ENCODE assay signal across 8 cellular contexts in the genomic region with DNA sequence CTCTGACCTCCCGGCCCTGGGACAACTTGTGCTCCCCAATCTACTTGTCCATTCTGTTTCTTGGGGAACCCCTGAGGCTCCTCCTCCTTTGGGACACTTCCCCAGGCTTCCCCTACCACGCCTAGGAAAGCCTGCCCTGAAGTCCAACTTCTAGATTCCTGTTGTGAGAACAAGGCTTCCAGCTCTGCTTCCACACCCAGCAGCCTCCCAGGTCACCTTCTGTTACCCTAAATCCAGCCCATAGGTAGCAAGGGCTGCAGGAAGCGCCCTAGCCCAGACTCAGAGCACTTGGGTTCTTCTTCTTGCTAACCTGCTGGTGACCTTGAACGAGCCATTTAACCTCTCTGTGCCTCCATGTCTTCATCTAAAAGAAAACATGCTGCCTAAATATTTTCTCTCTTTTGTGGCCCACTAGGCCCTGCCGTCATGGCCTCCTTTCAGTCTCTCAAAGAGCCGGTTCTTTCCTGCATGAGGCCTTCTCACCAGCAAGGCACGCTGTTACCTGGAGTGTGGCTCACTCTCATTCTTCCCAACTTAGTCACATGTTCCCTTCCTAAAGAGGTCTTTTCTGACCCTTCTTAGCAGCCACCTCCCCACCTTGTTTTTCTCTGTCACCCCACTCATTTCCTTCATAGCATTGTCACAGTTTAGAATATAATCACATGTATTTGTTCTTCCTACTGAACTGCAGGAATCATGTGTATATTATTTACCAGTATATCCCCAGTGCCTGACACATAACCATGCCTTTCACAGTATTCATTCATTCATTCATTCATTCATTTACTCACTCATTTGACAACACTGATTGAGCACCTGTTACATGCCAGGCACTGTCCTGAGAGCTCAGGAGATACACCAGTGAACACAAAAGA. TPM values are rescaled to one million over a fixed set of nuclear protein-coding genes. Genes with fewer than 3 reads are reported as not detected.
A peak's percentile ranks its signal among the peaks of the same experiment; 100 is the strongest.
DNase-seq lines count a peak whose midpoint lies in the region; ATAC-seq and TF ChIP-seq lines count a peak whose summit lies in the region.

No MANE protein-coding gene starts in this region.

- no peaks in the 10 kb centered on the region for H3K9me3 Mint-ChIP-seq in activated CD4-positive, alpha-beta T cell treated with anti-CD3 and anti-CD28 coated beads for 36 hours (ENCODE audit: low read depth)
- no peaks in the 10 kb centered on the region for H3K9me3 Mint-ChIP-seq in activated naive CD4-positive, alpha-beta T cell treated with anti-CD3 and anti-CD28 coated beads, Interleukin-2, amount 50 U/mL, for 72 hours

- intact Hi-C loops in activated CD4-positive, alpha-beta T cell treated with anti-CD3 and anti-CD28 coated beads for 36 hours (cut with DNase I, micrococcal nuclease), result loop anchor here (1.0 to 10.0 kb wide), 5 partner anchors 13 to 784 kb away; partner anchors contain the start of genes DEGS1 (in 1 of the 2) and WDR26 (in 1 of the 2)

- peaks cover 16 to 64% (median 56%) of the 10 kb centered on the region in 5 donors for H3K4me1 ChIP-seq in subcutaneous abdominal adipose tissue (ENCODE audit: control insufficient read depth in 5 of 5, insufficient read depth in 5 of 5, low read length in 5 of 5)

- H3K27me3 Mint-ChIP-seq in activated CD4-positive, alpha-beta T cell treated with anti-CD3 and anti-CD28 coated beads for 36 hours, result no peaks in the 10 kb centered on the region

- H3K4me1 Mint-ChIP-seq in activated CD4-positive, alpha-beta T cell treated with anti-CD3 and anti-CD28 coated beads for 36 hours, result peaks cover 68% of the 10 kb centered on the region

- H3K27me3 ChIP-seq in kidney epithelial cell (ENCODE audit: control insufficient read depth, insufficient read depth, low read length) (no peaks in the 10 kb centered on the region), subcutaneous abdominal adipose tissue (ENCODE audit: control insufficient read depth in 5 of 5, insufficient read depth in 4 of 5, low read length in 5 of 5) (no peaks in the 10 kb centered on the region)

- H3K27ac Mint-ChIP-seq in activated CD4-positive, alpha-beta T cell treated with anti-CD3 and anti-CD28 coated beads for 36 hours, result peak overlapping the region; percentile 82
- peak overlapping the region; percentile 0 to 34 for H3K27ac Mint-ChIP-seq in activated naive CD4-positive, alpha-beta T cell treated with anti-CD3 and anti-CD28 coated beads, Interleukin-2, amount 50 U/mL, for 72 hours

- peaks cover 8% of the 10 kb centered on the region for H3K36me3 Mint-ChIP-seq in activated CD4-positive, alpha-beta T cell treated with anti-CD3 and anti-CD28 coated beads for 36 hours (ENCODE audit: low read depth)
- peaks cover 5 to 6% of the 10 kb centered on the region in 2 donors for H3K36me3 Mint-ChIP-seq in activated naive CD4-positive, alpha-beta T cell treated with anti-CD3 and anti-CD28 coated beads, Interleukin-2, amount 50 U/mL, for 72 hours

- peak; percentile 3 for ATAC-seq in activated CD4-positive, alpha-beta T cell treated with anti-CD3 and anti-CD28 coated beads for 36 hours
- no peak for ATAC-seq in activated naive CD4-positive, alpha-beta T cell treated with anti-CD3 and anti-CD28 coated beads, Interleukin-2, amount 50 U/mL, for 72 hours
- ATAC-seq in GM21737 (IDR thresholded peaks at IDR 0.05; ENCODE audit: unreplicated experiment), result no peak
- no peak for ATAC-seq in GM18907 (IDR thresholded peaks at IDR 0.05; ENCODE audit: unreplicated experiment)

- H3K27ac ChIP-seq in subcutaneous abdominal adipose tissue (ENCODE audit: low read depth, low read length), result peak overlapping the region; percentile 94

- DNase-seq in activated CD4-positive, alpha-beta T cell treated with anti-CD3 and anti-CD28 coated beads for 36 hours, result no peak
- DNase-seq in activated CD4-positive, alpha-beta T cell treated with anti-CD3 and anti-CD28 coated beads for 1 hour, result no peak
- DNase-seq in activated naive CD4-positive, alpha-beta T cell treated with anti-CD3 and anti-CD28 coated beads, Interleukin-2, amount 50 U/mL, for 72 hours (ENCODE audit: low spot score in 2 of 2), result no peak
- DNase-seq in kidney epithelial cell (ENCODE audit: low read depth), result no peak
- DNase-seq in dedifferentiated amniotic fluid mesenchymal stem cell (ENCODE audit: extremely low spot score), result no peak

- no peak for TF ChIP-seq CTCF in kidney epithelial cell (IDR thresholded peaks at IDR 0.05; ENCODE audit: insufficient read depth, low read length, poor library complexity, severe bottlenecking)

- no peaks in the 10 kb centered on the region for H3K9me3 ChIP-seq in subcutaneous abdominal adipose tissue (ENCODE audit: control insufficient read depth in 5 of 5, low read length in 5 of 5)

- POLR2A ChIA-PET in activated CD4-positive, alpha-beta T cell treated with anti-CD3 and anti-CD28 coated beads for 36 hours (lab: Charles Lee), result no interaction called here

- peak overlapping the region; percentile 75 to 95 (median 90) for H3K9ac ChIP-seq in subcutaneous abdominal adipose tissue (ENCODE audit: low read length in 5 of 5)

- CTCF ChIA-PET in activated CD4-positive, alpha-beta T cell treated with anti-CD3 and anti-CD28 coated beads for 36 hours (lab: Charles Lee), result interaction anchor here (2.1 kb wide), 1 partner anchor 36 kb away, joined by 10 read pairs; no protein-coding TSS in a partner anchor

- peak overlapping the region; percentile 80 for H3K4me3 Mint-ChIP-seq in activated CD4-positive, alpha-beta T cell treated with anti-CD3 and anti-CD28 coated beads for 36 hours

- H3K36me3 ChIP-seq in kidney epithelial cell (ENCODE audit: control insufficient read depth, insufficient read depth, low read length) (peaks cover 4% of the 10 kb centered on the region), subcutaneous abdominal adipose tissue (ENCODE audit: control insufficient read depth in 5 of 5, insufficient read depth in 5 of 5, low read length in 5 of 5) (peaks cover 0 to 22% (median 18%) of the 10 kb centered on the region in 5 donors)

- H3K4me3 ChIP-seq in kidney epithelial cell (ENCODE audit: low read depth, low read length), result peak overlapping the region; percentile 86
- peak overlapping the region; percentile 77 to 93 (median 91) for H3K4me3 ChIP-seq in subcutaneous abdominal adipose tissue (ENCODE audit: low read depth in 1 of 5, low read length in 5 of 5)

RNA-seq across cellular contexts. Expression of gene CAPN2, which starts 1.4 kb away (rescaled TPM):
- 10 to 100 TPM; 31.1 to 33.1 TPM for total RNA-seq in activated CD4-positive, alpha-beta T cell treated with anti-CD3 and anti-CD28 coated beads for 36 hours
- 10 to 100 TPM in 1 of 2 donors, 1 to 10 TPM in 1; 7.0 to 36.8 TPM for total RNA-seq in activated naive CD4-positive, alpha-beta T cell treated with anti-CD3 and anti-CD28 coated beads, Interleukin-2, amount 50 U/mL, for 72 hours
- total RNA-seq in kidney epithelial cell, result 258 and 261 TPM in 2 replicates

RNA-seq across cellular contexts. Expression of gene CAPN8, which starts 48.3 kb away (rescaled TPM):
- total RNA-seq in activated CD4-positive, alpha-beta T cell treated with anti-CD3 and anti-CD28 coated beads for 36 hours, result not detected
- not detected for total RNA-seq in activated naive CD4-positive, alpha-beta T cell treated with anti-CD3 and anti-CD28 coated beads, Interleukin-2, amount 50 U/mL, for 72 hours
- total RNA-seq in kidney epithelial cell, result not detected in 2 replicates
